Comparison of ENCODE assay signal across 8 cellular contexts in the genomic region with DNA sequence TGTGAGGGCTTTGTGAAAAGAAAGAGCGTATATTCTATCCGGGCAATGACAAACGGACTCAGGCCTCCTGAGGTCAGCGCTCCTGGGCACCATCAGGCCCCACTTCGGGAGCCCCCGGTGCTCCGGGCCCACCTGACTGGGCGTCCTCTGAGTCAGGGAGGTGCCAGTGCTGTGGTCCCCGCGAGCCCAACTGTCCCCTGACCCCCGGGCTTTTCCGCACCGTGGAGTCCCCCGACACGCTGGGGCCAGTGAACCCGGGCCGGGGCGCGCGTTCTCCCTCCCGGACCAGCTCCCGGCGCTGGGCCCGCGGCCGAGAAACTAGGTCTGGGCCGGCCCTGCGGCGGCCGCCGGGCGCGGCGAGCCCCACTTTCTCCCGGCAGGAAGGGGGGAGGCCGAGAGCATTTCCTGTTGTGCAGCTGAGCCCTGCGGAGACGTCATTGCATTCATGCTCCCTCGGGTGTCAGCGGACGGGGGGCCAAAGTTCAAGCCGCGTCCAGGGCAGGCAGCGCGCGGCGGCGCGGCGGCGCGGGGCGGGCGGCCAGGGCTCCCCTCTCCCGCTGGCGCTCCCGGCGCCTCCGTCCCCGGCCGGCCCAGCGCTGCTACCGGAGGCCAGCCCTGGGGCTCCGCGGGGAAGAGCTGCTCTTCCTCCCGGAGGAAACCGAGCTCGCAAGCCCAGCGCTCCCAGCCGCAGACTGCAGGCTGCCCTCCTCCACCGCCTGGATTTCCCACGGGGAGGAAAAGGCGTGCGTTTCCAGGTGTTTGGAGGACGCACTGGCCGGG. TPM values are rescaled to one million over a fixed set of nuclear protein-coding genes. Genes with fewer than 3 reads are reported as not detected.
DNase-seq lines count a peak whose midpoint lies in the region; ATAC-seq and TF ChIP-seq lines count a peak whose summit lies in the region.

No MANE protein-coding gene starts in this region.

- no peaks in the 10 kb centered on the region for H3K36me3 Mint-ChIP-seq in mesothelial cell of epicardium

- ATAC-seq in HG02623 (IDR thresholded peaks at IDR 0.05; ENCODE audit: unreplicated experiment) = peak; percentile 91

- DNase-seq in NCI-H1417 (lab: John Stamatoyannopoulos, UW) (peak; percentile 41 to 77 (median 73)), NCI-H1417 treated with DMSO at 0.1 percent for 48 hours (lab: John Stamatoyannopoulos, UW) (no peak), NCI-H2171 treated with DMSO at 0.1 percent for 48 hours (lab: John Stamatoyannopoulos, UW) (peak; percentile 52), activated T-cell treated with anti-CD3 and anti-CD28 coated beads for 4 hours (peak; percentile 27), epidermal melanocyte (ENCODE audit: insufficient read length, low spot score) (peak; percentile 75), mesothelial cell of epicardium (ENCODE audit: low spot score in 2 of 2, unreplicated experiment in 2 of 2) (peak; percentile 45 to 72)
- peak; percentile 49 for DNase-seq in stimulated activated CD8-positive, alpha-beta memory T cell treated with anti-CD3 and anti-CD28 coated beads, Interleukin-7, amount 100 ng/mL, for 24 hours (ENCODE audit: low read depth)

- TF ChIP-seq CTCF in mesothelial cell of epicardium (IDR thresholded peaks at IDR 0.05; ENCODE audit: unreplicated experiment) = no peak

- peak overlapping the region; percentile 74 for H3K4me3 Mint-ChIP-seq in mesothelial cell of epicardium

- H3K27ac Mint-ChIP-seq in mesothelial cell of epicardium = peak overlapping the region; percentile 81

- no peaks in the 10 kb centered on the region for H3K9me3 Mint-ChIP-seq in mesothelial cell of epicardium

- H3K27me3 Mint-ChIP-seq in mesothelial cell of epicardium (ENCODE audit: low read depth) = no peaks in the 10 kb centered on the region

- H3K4me1 Mint-ChIP-seq in mesothelial cell of epicardium = peaks cover 14% of the 10 kb centered on the region

RNA-seq across cellular contexts. Expression of a gene that starts 18.3 kb away (rescaled TPM):
- total RNA-seq in mesothelial cell of epicardium = 15.2 to 20.4 TPM (median 16.9 TPM) in 3 replicates
